ENCODE assay signal across 8 cellular contexts in genomic region chr12:57518176-57518919, GRCh38. TPM values are rescaled to one million over a fixed set of nuclear protein-coding genes. Genes with fewer than 3 reads are reported as not detected.
DNase-seq lines count a peak whose midpoint lies in the region; ATAC-seq and TF ChIP-seq lines count a peak whose summit lies in the region.

No MANE protein-coding gene starts in this region.

- intact Hi-C loops in activated T-helper 2 cell treated with anti-CD3 and anti-CD28 coated beads, Interferon-gamma antibody, Interleukin-2, Interleukin-4, amounts not matched to agents 10 μg/mL and 5 μg/mL and 100 μg/mL, durations not matched to agents 14 hours and 24 hours and 36 hours (cut with micrococcal nuclease), result no loop called here

- TF ChIP-seq CTCF in hepatocyte (IDR thresholded peaks at IDR 0.05; ENCODE audit: poor library complexity), result no peak

- H3K9me3 Mint-ChIP-seq in activated T-helper 2 cell treated with anti-CD3 and anti-CD28 coated beads, Interferon-gamma antibody, Interleukin-2, Interleukin-4, amounts not matched to agents 10 μg/mL and 5 μg/mL and 100 μg/mL, durations not matched to agents 14 hours and 24 hours and 36 hours, result no peaks in the 10 kb centered on the region
- H3K9me3 Mint-ChIP-seq in stimulated activated naive CD8-positive, alpha-beta T cell treated with anti-CD3 and anti-CD28 coated beads, Interleukin-15, amount 100 ng/mL, for 72 hours, result no peaks in the 10 kb centered on the region

- H3K9me2 ChIP-seq in hepatocyte (replicated peaks; ENCODE audit: insufficient read depth), result no peaks in the 10 kb centered on the region

- peaks cover 14% of the 10 kb centered on the region for H3K4me1 ChIP-seq in hepatocyte (ENCODE audit: insufficient read depth)

- peak overlapping the region; percentile 98 for H3K27ac ChIP-seq in hepatocyte
- H3K27ac ChIP-seq in substantia nigra (ENCODE audit: low read depth, low read length, poor library complexity, severe bottlenecking), result no peak overlapping the region

- no peaks in the 10 kb centered on the region for H3K27me3 Mint-ChIP-seq in activated T-helper 2 cell treated with anti-CD3 and anti-CD28 coated beads, Interferon-gamma antibody, Interleukin-2, Interleukin-4, amounts not matched to agents 10 μg/mL and 5 μg/mL and 100 μg/mL, durations not matched to agents 14 hours and 24 hours and 36 hours (ENCODE audit: low read depth)
- no peaks in the 10 kb centered on the region for H3K27me3 Mint-ChIP-seq in stimulated activated naive CD8-positive, alpha-beta T cell treated with anti-CD3 and anti-CD28 coated beads, Interleukin-15, amount 100 ng/mL, for 72 hours

- H3K4me3 Mint-ChIP-seq in activated T-helper 2 cell treated with anti-CD3 and anti-CD28 coated beads, Interferon-gamma antibody, Interleukin-2, Interleukin-4, amounts not matched to agents 10 μg/mL and 5 μg/mL and 100 μg/mL, durations not matched to agents 14 hours and 24 hours and 36 hours (ENCODE audit: low read depth), result peak overlapping the region; percentile 91
- peak overlapping the region; percentile 95 to 97 for H3K4me3 Mint-ChIP-seq in stimulated activated naive CD8-positive, alpha-beta T cell treated with anti-CD3 and anti-CD28 coated beads, Interleukin-15, amount 100 ng/mL, for 72 hours

- H3K36me3 ChIP-seq in hepatocyte (replicated peaks; ENCODE audit: insufficient read depth, low read depth), result no peaks in the 10 kb centered on the region

- DNase-seq in SIG-M5 treated with dmso at 0.1 percent for 504 hours (lab: John Stamatoyannopoulos, UW; ENCODE audit: unreplicated experiment), result peak; percentile 50
- DNase-seq in SIG-M5 (lab: John Stamatoyannopoulos, UW), result no peak
- DNase-seq in activated T-helper 2 cell treated with anti-CD3 and anti-CD28 coated beads, Interferon-gamma antibody, Interleukin-2, Interleukin-4, amounts not matched to agents 10 μg/mL and 5 μg/mL and 100 μg/mL, durations not matched to agents 14 hours and 24 hours and 36 hours (ENCODE audit: low spot score), result no peak
- DNase-seq in hepatocyte (ENCODE audit: low spot score), result no peak
- peak in 1 of 2 donors; percentile 24 for DNase-seq in stimulated activated naive CD8-positive, alpha-beta T cell treated with anti-CD3 and anti-CD28 coated beads, Interleukin-15, amount 100 ng/mL, for 72 hours
- no peak for DNase-seq in activated gamma-delta T cell (lab: John Stamatoyannopoulos, UW)
- DNase-seq in substantia nigra (lab: John Stamatoyannopoulos, UW), result no peak

- 85% methylated on average over 8 of the region's 8 CpGs for WGBS in hepatocyte (ENCODE audit: low lambda C conversion rate, missing lambda C conversion rate)

- H3K36me3 Mint-ChIP-seq in activated T-helper 2 cell treated with anti-CD3 and anti-CD28 coated beads, Interferon-gamma antibody, Interleukin-2, Interleukin-4, amounts not matched to agents 10 μg/mL and 5 μg/mL and 100 μg/mL, durations not matched to agents 14 hours and 24 hours and 36 hours (ENCODE audit: low read depth), result peaks cover 64% of the 10 kb centered on the region

- peak overlapping the region; percentile 93 for H3K4me2 ChIP-seq in hepatocyte

- H2AFZ ChIP-seq in hepatocyte, result no peak overlapping the region

- H3K27ac Mint-ChIP-seq in activated T-helper 2 cell treated with anti-CD3 and anti-CD28 coated beads, Interferon-gamma antibody, Interleukin-2, Interleukin-4, amounts not matched to agents 10 μg/mL and 5 μg/mL and 100 μg/mL, durations not matched to agents 14 hours and 24 hours and 36 hours, result peak overlapping the region; percentile 4
- H3K27ac Mint-ChIP-seq in stimulated activated naive CD8-positive, alpha-beta T cell treated with anti-CD3 and anti-CD28 coated beads, Interleukin-15, amount 100 ng/mL, for 72 hours, result peak overlapping the region; percentile 99 to 100

- no peak for ATAC-seq in stimulated activated naive CD8-positive, alpha-beta T cell treated with anti-CD3 and anti-CD28 coated beads, Interleukin-15, amount 100 ng/mL, for 72 hours
- ATAC-seq in GM21825 (IDR thresholded peaks at IDR 0.05; ENCODE audit: unreplicated experiment), result no peak

- H3K79me2 ChIP-seq in hepatocyte, result peaks cover 32% of the 10 kb centered on the region

- no peaks in the 10 kb centered on the region for H3K27me3 ChIP-seq in hepatocyte

- H4K20me1 ChIP-seq in hepatocyte (ENCODE audit: insufficient read depth, poor library complexity, severe bottlenecking), result peaks cover 32% of the 10 kb centered on the region

- peaks cover 27% of the 10 kb centered on the region for H3K4me1 Mint-ChIP-seq in activated T-helper 2 cell treated with anti-CD3 and anti-CD28 coated beads, Interferon-gamma antibody, Interleukin-2, Interleukin-4, amounts not matched to agents 10 μg/mL and 5 μg/mL and 100 μg/mL, durations not matched to agents 14 hours and 24 hours and 36 hours (ENCODE audit: low read depth)
- H3K4me1 Mint-ChIP-seq in stimulated activated naive CD8-positive, alpha-beta T cell treated with anti-CD3 and anti-CD28 coated beads, Interleukin-15, amount 100 ng/mL, for 72 hours, result peaks cover 76% of the 10 kb centered on the region

- peak overlapping the region; percentile 69 for H3K4me3 ChIP-seq in hepatocyte

- H3K9me3 ChIP-seq in hepatocyte (ENCODE audit: low read depth), result no peaks in the 10 kb centered on the region

RNA-seq across cellular contexts. Expression of gene DDIT3, which starts 2.0 kb away (rescaled TPM):
- total RNA-seq in activated T-helper 2 cell treated with anti-CD3 and anti-CD28 coated beads, Interferon-gamma antibody, Interleukin-2, Interleukin-4, amounts not matched to agents 10 μg/mL and 5 μg/mL and 100 μg/mL, durations not matched to agents 14 hours and 24 hours and 36 hours, result 10.9 and 11.4 TPM in 2 replicates
- 92.7 and 105 TPM in 2 replicates for total RNA-seq in hepatocyte
- polyA plus RNA-seq in hepatocyte, result 133 and 145 TPM in 2 replicates

RNA-seq across cellular contexts. Expression of gene MBD6, which starts 4.3 kb away (rescaled TPM):
- 62.4 and 67.9 TPM in 2 replicates for total RNA-seq in activated T-helper 2 cell treated with anti-CD3 and anti-CD28 coated beads, Interferon-gamma antibody, Interleukin-2, Interleukin-4, amounts not matched to agents 10 μg/mL and 5 μg/mL and 100 μg/mL, durations not matched to agents 14 hours and 24 hours and 36 hours
- 6.6 and 7.0 TPM in 2 replicates for total RNA-seq in hepatocyte
- 35.2 and 39.8 TPM in 2 replicates for polyA plus RNA-seq in hepatocyte

RNA-seq across cellular contexts. Expression of gene DCTN2, which starts 28.6 kb away (rescaled TPM):
- total RNA-seq in activated T-helper 2 cell treated with anti-CD3 and anti-CD28 coated beads, Interferon-gamma antibody, Interleukin-2, Interleukin-4, amounts not matched to agents 10 μg/mL and 5 μg/mL and 100 μg/mL, durations not matched to agents 14 hours and 24 hours and 36 hours, result 96.7 and 101 TPM in 2 replicates
- total RNA-seq in hepatocyte, result 122 and 124 TPM in 2 replicates
- 110 and 112 TPM in 2 replicates for polyA plus RNA-seq in hepatocyte

RNA-seq across cellular contexts. Expression of gene MARS1, which starts 30.5 kb away (rescaled TPM):
- 249 and 257 TPM in 2 replicates for total RNA-seq in activated T-helper 2 cell treated with anti-CD3 and anti-CD28 coated beads, Interferon-gamma antibody, Interleukin-2, Interleukin-4, amounts not matched to agents 10 μg/mL and 5 μg/mL and 100 μg/mL, durations not matched to agents 14 hours and 24 hours and 36 hours
- total RNA-seq in hepatocyte, result 117 and 124 TPM in 2 replicates
- polyA plus RNA-seq in hepatocyte, result 147 and 158 TPM in 2 replicates

RNA-seq across cellular contexts. Expression of gene KIF5A, which starts 31.5 kb away (rescaled TPM):
- 3.0 and 3.4 TPM in 2 replicates for total RNA-seq in activated T-helper 2 cell treated with anti-CD3 and anti-CD28 coated beads, Interferon-gamma antibody, Interleukin-2, Interleukin-4, amounts not matched to agents 10 μg/mL and 5 μg/mL and 100 μg/mL, durations not matched to agents 14 hours and 24 hours and 36 hours
- 0.03 and 0.16 TPM in 2 replicates for total RNA-seq in hepatocyte
- polyA plus RNA-seq in hepatocyte, result 0.18 TPM in 2 replicates
